Comparison of ENCODE assay signal across 10 cellular contexts in genomic region chr2:27307545-27308358, GRCh38. TPM values are rescaled to one million over a fixed set of nuclear protein-coding genes. Genes with fewer than 3 reads are reported as not detected.
DNase-seq lines count a peak whose midpoint lies in the region; ATAC-seq and TF ChIP-seq lines count a peak whose summit lies in the region.
"Had no signal": no experiment of that assay in that cellular context is flagged by ENCODE, and none has a peak within 500 bp of the region (broad histone marks: within the 10 kb centered on the region; RNA-seq: fewer than 3 reads in every experiment).

No MANE protein-coding gene starts in this region.

- H3K36me3 ChIP-seq in A673 (ENCODE audit: insufficient read depth, low read length, poor library complexity, severe bottlenecking) (no peaks in the 10 kb centered on the region), Panc1 (ENCODE audit: control insufficient read depth, insufficient read depth, low read length) (no peaks in the 10 kb centered on the region), iPS-18a (ENCODE audit: control insufficient read depth, low read depth, low read length) (no peaks in the 10 kb centered on the region), OCI-LY7 (ENCODE audit: insufficient read depth, low read length) (peaks cover 6% of the 10 kb centered on the region)

- H3K27me3 ChIP-seq in A673 (replicated peaks; ENCODE audit: insufficient read depth, low read depth, low read length, poor library complexity), result peaks cover 23% of the 10 kb centered on the region
- H3K27me3 ChIP-seq in Panc1 (ENCODE audit: control insufficient read depth, insufficient read depth, low read length), result no peaks in the 10 kb centered on the region
- peaks cover 57% of the 10 kb centered on the region for H3K27me3 ChIP-seq in iPS-18a (ENCODE audit: control insufficient read depth, insufficient read depth, low read length)

- DNase-seq in A673 (ENCODE audit: low spot score) (peak; percentile 37), Panc1 (ENCODE audit: low read depth, low spot score) (no peak), OCI-LY7 (ENCODE audit: low spot score) (no peak)
- DNase-seq: activated CD4-positive, CD25-positive, alpha-beta regulatory T cell treated with anti-CD3 and anti-CD28 coated beads, Interleukin-2, amount 50 U/mL, for 72 hours; activated naive CD4-positive, alpha-beta T cell treated with anti-CD3 and anti-CD28 coated beads, Interleukin-2, amount 50 U/mL, for 16 hours had no signal

- intact Hi-C loops in A673 (cut with micrococcal nuclease; ENCODE audit: unreplicated experiment) (no loop called here), Panc1 (cut with micrococcal nuclease; ENCODE audit: unreplicated experiment) (no loop called here), OCI-LY7 (cut with micrococcal nuclease; ENCODE audit: unreplicated experiment) (no loop called here)

- peak overlapping the region; percentile 34 for H3K4me3 ChIP-seq in A673 (ENCODE audit: low read depth, low read length, poor library complexity, severe bottlenecking)
- no peak overlapping the region for H3K4me3 ChIP-seq in Panc1 (ENCODE audit: low read depth in 2 of 2, low read length in 2 of 2)
- H3K4me3 ChIP-seq in iPS-18a (ENCODE audit: low read length), result peak overlapping the region; percentile 26
- H3K4me3 ChIP-seq in OCI-LY7 (ENCODE audit: low read depth, low read length, poor library complexity, severe bottlenecking), result no peak overlapping the region
- H3K4me3 ChIP-seq: prostate gland had no signal

- no peaks in the 10 kb centered on the region for H4K20me1 ChIP-seq in OCI-LY7 (ENCODE audit: insufficient read depth, low read length)

- H2AFZ ChIP-seq in OCI-LY7 (ENCODE audit: low read length), result no peak overlapping the region

- H3K27ac ChIP-seq in A673 (ENCODE audit: low read depth, low read length, poor library complexity, severe bottlenecking) (no peak overlapping the region), Panc1 (ENCODE audit: low read length) (no peak overlapping the region), iPS-18a (ENCODE audit: low read length) (no peak overlapping the region), OCI-LY7 (ENCODE audit: low read depth, low read length, poor library complexity, severe bottlenecking) (no peak overlapping the region)
- H3K27ac ChIP-seq: prostate gland had no signal

- H3K79me2 ChIP-seq in OCI-LY7 (ENCODE audit: insufficient read depth, low read depth, low read length), result no peaks in the 10 kb centered on the region

- no peaks in the 10 kb centered on the region for H3K9me2 ChIP-seq in OCI-LY7 (ENCODE audit: insufficient read depth, low read length)

- in situ Hi-C loops in Panc1 (cut with HindIII; ENCODE audit: low pct_unique_long_range_greater_than_20kb, low sequenced_read_pairs), result no loop called here

- no peak overlapping the region for H3K9ac ChIP-seq in iPS-18a (ENCODE audit: low read length)

- POLR2A ChIA-PET in A673 (lab: Charles Lee; ENCODE audit: low non-redundant PET), result no interaction called here
- POLR2A ChIA-PET in Panc1 (lab: Charles Lee), result no interaction called here
- POLR2A ChIA-PET in OCI-LY7 (lab: Charles Lee), result interaction anchor here (0.5 kb wide), 1 partner anchor 28 kb away, joined by 3 read pairs; no protein-coding TSS in a partner anchor

- BruUV-seq in A673 (replicated peaks; lab: Mats Ljungman, UMichigan) (no TSS peak), Panc1 (replicated peaks; lab: Mats Ljungman, UMichigan) (no TSS peak), OCI-LY7 (replicated peaks; lab: Mats Ljungman, UMichigan) (no TSS peak)

- no peak overlapping the region for H3K4me2 ChIP-seq in OCI-LY7 (ENCODE audit: low read length)

- H3K4me1 ChIP-seq in A673 (ENCODE audit: insufficient read depth, low read length, poor library complexity, severe bottlenecking) (peaks cover 15% of the 10 kb centered on the region), Panc1 (ENCODE audit: control insufficient read depth, insufficient read depth, low read length) (no peaks in the 10 kb centered on the region), iPS-18a (ENCODE audit: control insufficient read depth, low read depth, low read length) (peaks cover 6% of the 10 kb centered on the region), OCI-LY7 (ENCODE audit: insufficient read depth, low read length, poor library complexity, severe bottlenecking) (peaks cover 10% of the 10 kb centered on the region)

- CTCF ChIA-PET in A673 (lab: Charles Lee) (no interaction called here), Panc1 (lab: Charles Lee) (no interaction called here), OCI-LY7 (lab: Charles Lee; ENCODE audit: unreplicated experiment) (no interaction called here)

- ATAC-seq in Panc1, result 0 out of 2 replicates have a peak, but pooled peaks have one; percentile 9
- no peak for ATAC-seq in GM19035 (IDR thresholded peaks at IDR 0.05; ENCODE audit: unreplicated experiment)
- ATAC-seq in HG03378 (IDR thresholded peaks at IDR 0.05; ENCODE audit: unreplicated experiment), result no peak

- no peaks in the 10 kb centered on the region for H3K9me3 ChIP-seq in A673 (ENCODE audit: low read depth, low read length, poor library complexity, severe bottlenecking)
- H3K9me3 ChIP-seq in Panc1 (ENCODE audit: control insufficient read depth, insufficient read depth, low read depth, low read length), result no peaks in the 10 kb centered on the region
- no peaks in the 10 kb centered on the region for H3K9me3 ChIP-seq in iPS-18a (ENCODE audit: control insufficient read depth, low read depth, low read length)
- no peaks in the 10 kb centered on the region for H3K9me3 ChIP-seq in OCI-LY7 (ENCODE audit: low read length)
- H3K9me3 ChIP-seq: prostate gland had no signal

- TF ChIP-seq CTCF in A673 (conservative IDR thresholded peaks at IDR 0.05; ENCODE audit: low read depth, low read length) (no peak), Panc1 (IDR thresholded peaks at IDR 0.05) (no peak), OCI-LY7 (conservative IDR thresholded peaks at IDR 0.05; ENCODE audit: low read length) (no peak)

RNA-seq across cellular contexts. Expression of gene UCN, which starts 0.5 kb away (rescaled TPM):
- total RNA-seq in A673 (2021) (0.64 and 0.68 TPM in 2 replicates), Panc1 (2021; ENCODE audit: unreplicated experiment) (4.4 TPM), OCI-LY7 (2022) (7.2 and 8.5 TPM in 2 replicates)
- polyA plus RNA-seq in Panc1 (2012; ENCODE audit: insufficient read length), result 5.4 TPM
- 5.9 and 6.4 TPM in 2 replicates for total RNA-seq in OCI-LY7 (2014; rRNA removed; shearing (Covaris generic))

RNA-seq across cellular contexts. Expression of gene MPV17, which starts 15.1 kb away (rescaled TPM):
- 63.4 and 66.3 TPM in 2 replicates for total RNA-seq in A673 (2021)
- 89.5 TPM for total RNA-seq in Panc1 (2021; ENCODE audit: unreplicated experiment)
- polyA plus RNA-seq in Panc1 (2012; ENCODE audit: insufficient read length), result 84.3 TPM
- total RNA-seq in OCI-LY7 (2014; rRNA removed; shearing (Covaris generic)), result 54.1 and 63.9 TPM in 2 replicates
- 98.0 and 109 TPM in 2 replicates for total RNA-seq in OCI-LY7 (2022)

RNA-seq across cellular contexts. Expression of gene TRIM54, which starts 25.5 kb away (rescaled TPM):
- 2.2 and 2.8 TPM in 2 replicates for total RNA-seq in A673 (2021)
- total RNA-seq in Panc1 (2021; ENCODE audit: unreplicated experiment), result 0.21 TPM
- polyA plus RNA-seq in Panc1 (2012; ENCODE audit: insufficient read length), result 0.24 TPM
- 2.1 and 6.4 TPM in 2 replicates for total RNA-seq in OCI-LY7 (2014; rRNA removed; shearing (Covaris generic))
- 13.6 and 18.8 TPM in 2 replicates for total RNA-seq in OCI-LY7 (2022)
- total RNA-seq: RPMI7951 had no signal

RNA-seq across cellular contexts. Expression of gene DNAJC5G, which starts 32.5 kb away (rescaled TPM):
- total RNA-seq in A673 (2021), result 2.4 and 2.7 TPM in 2 replicates
- not detected for total RNA-seq in Panc1 (2021; ENCODE audit: unreplicated experiment)
- not detected for polyA plus RNA-seq in Panc1 (2012; ENCODE audit: insufficient read length)
- total RNA-seq in OCI-LY7 (2014; rRNA removed; shearing (Covaris generic)), result 2.7 and 4.7 TPM in 2 replicates
- 18.1 and 18.2 TPM in 2 replicates for total RNA-seq in OCI-LY7 (2022)
- total RNA-seq: RPMI7951 had no signal

RNA-seq across cellular contexts. Expression of gene SLC30A3, which starts 44.9 kb away (rescaled TPM):
- total RNA-seq in A673 (2021), result 45.0 and 45.6 TPM in 2 replicates
- total RNA-seq in Panc1 (2021; ENCODE audit: unreplicated experiment), result 0.59 TPM
- 0.75 TPM for polyA plus RNA-seq in Panc1 (2012; ENCODE audit: insufficient read length)
- 14.0 and 23.3 TPM in 2 replicates for total RNA-seq in OCI-LY7 (2014; rRNA removed; shearing (Covaris generic))
- 61.0 and 71.6 TPM in 2 replicates for total RNA-seq in OCI-LY7 (2022)
- total RNA-seq: RPMI7951 had no signal

Comparison
In these comparisons a context has a peak if more than half of its experiments do, and no peak if none do; other contexts are left out.
1. H3K4me3 ChIP-seq: peak in A673 (single experiment) and iPS-18a (single experiment); none in Panc1 (0 of 2) and OCI-LY7 (single experiment).